ENCODE assay signal across 27 cellular contexts in the genomic region with DNA sequence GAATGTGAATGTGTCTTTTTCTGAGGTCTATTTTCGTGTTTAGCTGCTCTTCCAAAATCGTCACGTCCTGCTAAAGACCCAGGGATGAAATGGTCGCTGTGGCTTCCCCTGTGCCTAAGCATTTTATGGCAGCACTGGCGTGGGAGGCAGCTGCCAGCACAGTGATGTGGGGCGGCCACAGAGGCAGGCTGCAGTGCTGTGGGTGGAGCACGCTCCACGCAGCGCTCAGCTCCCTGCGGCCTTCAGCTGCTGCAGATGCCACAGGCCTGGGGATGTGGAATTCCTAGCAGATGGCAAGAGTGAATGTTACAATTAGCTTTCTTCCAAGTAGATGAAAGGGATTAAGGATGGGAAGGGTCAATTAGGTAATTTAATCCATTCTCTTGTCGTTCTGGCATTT.
DNase-seq lines count a peak whose midpoint lies in the region; ATAC-seq and TF ChIP-seq lines count a peak whose summit lies in the region.
"Had no signal": no experiment of that assay in that cellular context is flagged by ENCODE, and none has a peak within 500 bp of the region (broad histone marks: within the 10 kb centered on the region; RNA-seq: fewer than 3 reads in every experiment).

No MANE protein-coding gene starts in this region.

- peak; percentile 70 for ATAC-seq in GM23338
- ATAC-seq in HG02885 (IDR thresholded peaks at IDR 0.05; ENCODE audit: poor library complexity, unreplicated experiment), result no peak
- ATAC-seq: activated naive CD4-positive, alpha-beta T cell treated with anti-CD3 and anti-CD28 coated beads, Interleukin-2, amount 50 U/mL, for 72 hours; activated T-helper 17 cell treated with anti-CD3 and anti-CD28 coated beads, Interleukin-2, amount 50 U/mL, for 72 hours had no signal

- H3K4me2 ChIP-seq in GM23338, result no peak overlapping the region
- H3K4me2 ChIP-seq: BLaER1 had no signal

- H3K9me3 Mint-ChIP-seq in GM23338 (peaks cover 7% of the 10 kb centered on the region; the same call in 1 of the 3 replicates), progenitor cell of endocrine pancreas (ENCODE audit: low read depth) (peaks cover 17% of the 10 kb centered on the region)
- H3K9me3 Mint-ChIP-seq: activated naive CD4-positive, alpha-beta T cell treated with anti-CD3 and anti-CD28 coated beads, Interleukin-2, amount 50 U/mL, for 72 hours; activated T-helper 17 cell treated with anti-CD3 and anti-CD28 coated beads, Interleukin-2, amount 50 U/mL, for 72 hours; T-helper 2 cell treated with Interferon-gamma antibody and Interleukin-4, amounts not matched to agents 5 μg/mL and 100 μg/mL, for 36 hours had no signal

- peaks cover 13% of the 10 kb centered on the region; the same call in 1 of the 2 replicates for H3K4me1 ChIP-seq in GM23338 (ENCODE audit: insufficient read depth)
- H3K4me1 ChIP-seq: ascending aorta, BLaER1, parathyroid adenoma had no signal

- no peak for DNase-seq in GM23338 (ENCODE audit: low spot score)
- DNase-seq in medulla oblongata (ENCODE audit: extremely low spot score), result peak; percentile 9
- DNase-seq in progenitor cell of endocrine pancreas (ENCODE audit: low spot score, unreplicated experiment), result no peak
- no peak for DNase-seq in GF-D8 (lab: John Stamatoyannopoulos, UW)
- no peak for DNase-seq in HuH-7.5 (ENCODE audit: low spot score)
- DNase-seq: ACHN; activated CD4-positive, alpha-beta T cell treated with anti-CD3 and anti-CD28 coated beads, Interleukin-2, amount 50 U/mL, for 4 hours; activated CD8-positive, alpha-beta memory T cell treated with anti-CD3 and anti-CD28 coated beads, Interleukin-2, amount 50 U/mL, for 48 hours; COR-L47; DMS79 treated with DMSO at 0.1 percent for 48 hours; H7; Kasumi-1; kidney glomerular epithelial cell; mesenchymal stem cell; naive B cell; NCI-H1694; NCI-H2171 treated with DMSO at 0.1 percent for 48 hours had no signal

- peak overlapping the region; percentile 69 for H2AFZ ChIP-seq in GM23338
- H2AFZ ChIP-seq: parathyroid adenoma had no signal

- H3K4me3 Mint-ChIP-seq in GM23338, result no peak overlapping the region
- H3K4me3 Mint-ChIP-seq in progenitor cell of endocrine pancreas (ENCODE audit: low read depth), result no peak overlapping the region
- H3K4me3 Mint-ChIP-seq: activated T-helper 17 cell treated with anti-CD3 and anti-CD28 coated beads, Interleukin-2, amount 50 U/mL, for 72 hours; naive B cell; T-helper 2 cell treated with Interferon-gamma antibody and Interleukin-4, amounts not matched to agents 5 μg/mL and 100 μg/mL, for 36 hours had no signal

- H3F3A ChIP-seq in GM23338 (replicated peaks; ENCODE audit: low read depth), result no peaks in the 10 kb centered on the region

- H3K36me3 Mint-ChIP-seq in GM23338 (ENCODE audit: low read depth), result no peaks in the 10 kb centered on the region; the same call in 2 of the 3 replicates
- peaks cover 6% of the 10 kb centered on the region for H3K36me3 Mint-ChIP-seq in progenitor cell of endocrine pancreas (ENCODE audit: insufficient read depth)
- H3K36me3 Mint-ChIP-seq: activated naive CD4-positive, alpha-beta T cell treated with anti-CD3 and anti-CD28 coated beads, Interleukin-2, amount 50 U/mL, for 72 hours; naive B cell had no signal

- no peak overlapping the region for H3K4me3 ChIP-seq in GM23338
- H3K4me3 ChIP-seq: ascending aorta, BLaER1 had no signal

- H3K79me2 ChIP-seq in GM23338 (replicated peaks; ENCODE audit: insufficient read depth), result no peaks in the 10 kb centered on the region
- H3K79me2 ChIP-seq: parathyroid adenoma had no signal

- H3K4me1 Mint-ChIP-seq in GM23338 (peaks cover 38% of the 10 kb centered on the region), progenitor cell of endocrine pancreas (ENCODE audit: low read depth) (peaks cover 30% of the 10 kb centered on the region)
- H3K4me1 Mint-ChIP-seq: activated T-helper 17 cell treated with anti-CD3 and anti-CD28 coated beads, Interleukin-2, amount 50 U/mL, for 72 hours; naive B cell had no signal

- no peak overlapping the region for H3K27ac ChIP-seq in GM23338 (ENCODE audit: low read depth)
- H3K27ac ChIP-seq in angular gyrus (ENCODE audit: low read depth, low read length), result peak overlapping the region; percentile 23
- H3K27ac ChIP-seq: ascending aorta, BLaER1, HL-60, parathyroid adenoma, RWPE1 had no signal

- H3K36me3 ChIP-seq in GM23338 (ENCODE audit: insufficient read depth), result no peaks in the 10 kb centered on the region
- H3K36me3 ChIP-seq: ascending aorta, BLaER1 had no signal

- TF ChIP-seq CTCF in GM23338 (conservative IDR thresholded peaks at IDR 0.05; ENCODE audit: low read depth in 2 of 2) (no peak), progenitor cell of endocrine pancreas (IDR thresholded peaks at IDR 0.05; ENCODE audit: unreplicated experiment) (no peak)

- H3K9me2 ChIP-seq in GM23338 (ENCODE audit: insufficient read depth), result peaks cover 10% of the 10 kb centered on the region

- no peak overlapping the region; the same call in 1 of the 2 replicates for H3K27ac Mint-ChIP-seq in GM23338
- H3K27ac Mint-ChIP-seq in progenitor cell of endocrine pancreas, result peak overlapping the region; percentile 75
- H3K27ac Mint-ChIP-seq: activated naive CD4-positive, alpha-beta T cell treated with anti-CD3 and anti-CD28 coated beads, Interleukin-2, amount 50 U/mL, for 72 hours; activated T-helper 17 cell treated with anti-CD3 and anti-CD28 coated beads, Interleukin-2, amount 50 U/mL, for 72 hours; naive B cell; T-helper 2 cell treated with Interferon-gamma antibody and Interleukin-4, amounts not matched to agents 5 μg/mL and 100 μg/mL, for 36 hours had no signal

- H4K20me1 ChIP-seq in GM23338 (replicated peaks; ENCODE audit: insufficient read depth), result no peaks in the 10 kb centered on the region
- H4K20me1 ChIP-seq: BLaER1 had no signal

- H3K27me3 Mint-ChIP-seq in GM23338 (ENCODE audit: insufficient read depth, low read depth, poor library complexity) (no peaks in the 10 kb centered on the region), progenitor cell of endocrine pancreas (no peaks in the 10 kb centered on the region)
- H3K27me3 Mint-ChIP-seq: naive B cell had no signal

- H3K27me3 ChIP-seq in GM23338 (ENCODE audit: insufficient read depth), result no peaks in the 10 kb centered on the region
- H3K27me3 ChIP-seq: ascending aorta, BLaER1 had no signal

TF ChIP-seq in GM23338, 12 proteins besides CTCF, POLR2A, EP300 and RAD21:
- TF ChIP-seq CREB1 (CRISPR knock-in tag; IDR thresholded peaks at IDR 0.05; ENCODE audit: low read depth) (no peak), JUNB (IDR thresholded peaks at IDR 0.05; ENCODE audit: unreplicated experiment) (no peak), EZH2 (IDR thresholded peaks at IDR 0.05; ENCODE audit: low read depth, unreplicated experiment) (no peak), ETS1 (IDR thresholded peaks at IDR 0.05) (no peak), EZH2phosphoT487 (IDR thresholded peaks at IDR 0.05; ENCODE audit: unreplicated experiment) (no peak)
TF ChIP-seq in GM23338: peak in this region for 0.
